In the genomic region with DNA sequence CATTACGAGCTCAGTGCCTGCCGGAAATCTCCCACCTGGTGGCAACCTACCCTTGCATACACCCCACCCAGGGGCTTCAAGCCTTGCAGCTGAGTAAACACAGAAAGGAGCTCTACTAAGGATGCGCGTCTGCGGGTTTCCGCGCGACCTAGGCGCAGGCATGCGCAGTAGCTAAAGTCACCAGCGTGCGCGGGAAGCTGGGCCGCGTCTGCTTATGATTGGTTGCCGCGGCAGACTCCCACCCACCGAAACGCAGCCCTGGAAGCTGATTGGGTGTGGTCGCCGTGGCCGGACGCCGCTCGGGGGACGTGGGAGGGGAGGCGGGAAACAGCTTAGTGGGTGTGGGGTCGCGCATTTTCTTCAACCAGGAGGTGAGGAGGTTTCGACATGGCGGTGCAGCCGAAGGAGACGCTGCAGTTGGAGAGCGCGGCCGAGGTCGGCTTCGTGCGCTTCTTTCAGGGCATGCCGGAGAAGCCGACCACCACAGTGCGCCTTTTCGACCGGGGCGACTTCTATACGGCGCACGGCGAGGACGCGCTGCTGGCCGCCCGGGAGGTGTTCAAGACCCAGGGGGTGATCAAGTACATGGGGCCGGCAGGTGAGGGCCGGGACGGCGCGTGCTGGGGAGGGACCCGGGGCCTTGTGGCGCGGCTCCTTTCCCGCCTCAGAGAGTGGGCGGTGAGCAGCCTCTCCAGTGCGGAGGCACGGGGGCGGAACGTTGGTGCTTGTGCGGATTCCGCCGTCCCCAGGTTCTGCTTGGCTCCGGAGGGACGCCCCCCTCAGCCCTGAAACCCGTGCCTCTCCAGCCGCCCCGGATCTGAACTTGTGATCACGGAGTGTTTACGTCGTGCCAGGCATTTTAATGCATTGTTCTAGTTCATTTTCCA, we compare ENCODE assay signal across 8 cellular contexts. TPM values are rescaled to one million over a fixed set of nuclear protein-coding genes. Genes with fewer than 3 reads are reported as not detected.
A peak's percentile ranks its signal among the peaks of the same experiment; 100 is the strongest.
DNase-seq lines count a peak whose midpoint lies in the region; ATAC-seq and TF ChIP-seq lines count a peak whose summit lies in the region.

Gene MSH2, plus strand, starts transcription at position 352 of the 887 bp plus-strand sequence. Its CDS starts 36 bp downstream, at position 388.

- H3K27me3 ChIP-seq in SJSA1 (replicated peaks) (no peaks in the 10 kb centered on the region), foreskin keratinocyte (no peaks in the 10 kb centered on the region), neural progenitor cell (no peaks in the 10 kb centered on the region), stomach smooth muscle (ENCODE audit: control insufficient read depth in 1 of 2, insufficient read depth in 2 of 2, low read length in 2 of 2) (no peaks in the 10 kb centered on the region)

- H4K20me1 ChIP-seq in neural progenitor cell (ENCODE audit: low read depth), result peaks cover 5% of the 10 kb centered on the region

- peaks cover 12% of the 10 kb centered on the region for H3K4me1 ChIP-seq in SJSA1 (replicated peaks)
- H3K4me1 ChIP-seq in foreskin keratinocyte, result peaks cover 11% of the 10 kb centered on the region
- peaks cover 4% of the 10 kb centered on the region for H3K4me1 ChIP-seq in neural progenitor cell
- H3K4me1 ChIP-seq in stomach smooth muscle (ENCODE audit: control insufficient read depth, insufficient read depth, low read length), result peaks cover 13% of the 10 kb centered on the region

- H3K4me3 ChIP-seq in SJSA1, result peak within 1 kb of the TSS; percentile 67
- peak within 1 kb of the TSS; percentile 69 for H3K4me3 ChIP-seq in neural progenitor cell
- peak within 1 kb of the TSS; percentile 75 to 95 for H3K4me3 ChIP-seq in stomach smooth muscle (ENCODE audit: low read length in 2 of 2)

- POLR2A ChIA-PET in HEK293T (lab: Yijun Ruan, JAX), result interaction anchor here (0.7 to 2.2 kb wide), 14 partner anchors 8 to 380 kb away, joined by 3 to 13 read pairs (median 4); partner anchors contain the start of gene MSH6

- peak within 1 kb of the TSS; percentile 96 for H3K27ac Mint-ChIP-seq in neural progenitor cell

- ATAC-seq in foreskin keratinocyte, result peak; percentile 86

- TF ChIP-seq CTCF in foreskin keratinocyte (conservative IDR thresholded peaks at IDR 0.05) (no peak), neural progenitor cell (IDR thresholded peaks at IDR 0.05) (no peak)

- H3K36me3 Mint-ChIP-seq in neural progenitor cell, result peaks cover 28% of the 10 kb centered on the region

- H3K9me3 Mint-ChIP-seq in neural progenitor cell, result peaks cover 20% of the 10 kb centered on the region

- H3K27me3 Mint-ChIP-seq in neural progenitor cell (ENCODE audit: insufficient read depth, low read depth), result peaks cover 13% of the 10 kb centered on the region

- peaks cover 13% of the 10 kb centered on the region for H3K36me3 ChIP-seq in SJSA1
- H3K36me3 ChIP-seq in neural progenitor cell, result peaks cover 8% of the 10 kb centered on the region
- no peaks in the 10 kb centered on the region for H3K36me3 ChIP-seq in stomach smooth muscle (ENCODE audit: control insufficient read depth in 2 of 2, insufficient read depth in 2 of 2, low read length in 2 of 2)

- peak within 1 kb of the TSS; percentile 86 for H2AFZ ChIP-seq in neural progenitor cell (replicated peaks)

- peaks cover 51% of the 10 kb centered on the region for H3K79me2 ChIP-seq in neural progenitor cell (ENCODE audit: low read depth)

- peak within 1 kb of the TSS; percentile 98 for H3K4me3 Mint-ChIP-seq in neural progenitor cell

- H3K4me1 Mint-ChIP-seq in neural progenitor cell, result peaks cover 24% of the 10 kb centered on the region

- CTCF ChIA-PET in HEK293T (lab: Yijun Ruan, JAX), result interaction anchor here (0.6 to 1.4 kb wide), 5 partner anchors 12 to 68 kb away, joined by 3 to 7 read pairs (median 4); no protein-coding TSS in a partner anchor

- H3K9ac ChIP-seq in neural progenitor cell (peak within 1 kb of the TSS; percentile 4), stomach smooth muscle (ENCODE audit: low read length in 2 of 2) (peak within 1 kb of the TSS; percentile 57 to 64)

- peaks cover 14% of the 10 kb centered on the region for H3F3A ChIP-seq in neural progenitor cell (ENCODE audit: low read depth)

- DNase-seq in GF-D8 (lab: John Stamatoyannopoulos, UW) (peak; percentile 83), HEK293T (ENCODE audit: extremely low spot score) (peak; percentile 98), MV-4-11 (lab: John Stamatoyannopoulos, UW) (peak; percentile 91), SJSA1 (ENCODE audit: low read depth in 1 of 2, low spot score in 2 of 2) (peak; percentile 89 to 93), foreskin keratinocyte (peak; percentile 49 to 73), neural progenitor cell (ENCODE audit: low spot score) (peak; percentile 95)
- DNase-seq in activated gamma-delta T cell treated with anti-CD3 and anti-CD28 coated beads, Interleukin-2, amount 50 U/mL, for 16 hours (ENCODE audit: low read depth), result peak; percentile 86

- H3K27ac ChIP-seq in SJSA1 (peak within 1 kb of the TSS; percentile 46), foreskin keratinocyte (peak within 1 kb of the TSS; percentile 54), neural progenitor cell (no peak within 1 kb of the TSS), stomach smooth muscle (ENCODE audit: low read length) (peak within 1 kb of the TSS; percentile 18)

- H3K9me3 ChIP-seq in SJSA1 (replicated peaks), result no peaks in the 10 kb centered on the region
- H3K9me3 ChIP-seq in neural progenitor cell (ENCODE audit: low read depth), result no peaks in the 10 kb centered on the region
- H3K9me3 ChIP-seq in stomach smooth muscle (ENCODE audit: control insufficient read depth in 2 of 2, low read length in 2 of 2), result no peaks in the 10 kb centered on the region

- H3K4me2 ChIP-seq in neural progenitor cell, result peak within 1 kb of the TSS; percentile 84

TF ChIP-seq in HEK293T, 16 proteins besides CTCF, POLR2A, EP300 and RAD21:
- TF ChIP-seq FOXK2 (IDR thresholded peaks at IDR 0.05), result no peak
- TF ChIP-seq FOXA1 (IDR thresholded peaks at IDR 0.05), result peak; percentile 44; the same call in 1 of the 2 replicates
- TF ChIP-seq BHLHE40 (IDR thresholded peaks at IDR 0.05; ENCODE audit: borderline replicate concordance), result no peak
- no peak for TF ChIP-seq NFRKB (IDR thresholded peaks at IDR 0.05)
- TF ChIP-seq ELF4 (IDR thresholded peaks at IDR 0.05), result no peak
- peak; percentile 27; the same call in 1 of the 2 replicates for TF ChIP-seq CTBP1 (IDR thresholded peaks at IDR 0.05; ENCODE audit: borderline replicate concordance)
- peak; percentile 97 for TF ChIP-seq L3MBTL2 (conservative IDR thresholded peaks at IDR 0.05)
- TF ChIP-seq ZNF384 (IDR thresholded peaks at IDR 0.05), result 0 out of 2 replicates have a peak, but pooled peaks have one; percentile 42
- peak; percentile 94 for TF ChIP-seq PKNOX1 (IDR thresholded peaks at IDR 0.05)

RNA-seq across cellular contexts. Expression of gene MSH2, which starts in this region (rescaled TPM):
- total RNA-seq in SJSA1 (2014; rRNA removed; shearing (Covaris generic)), result 44.8 and 50.4 TPM in 2 replicates
- 32.6 and 38.3 TPM in 2 replicates for total RNA-seq in foreskin keratinocyte
- polyA plus RNA-seq in foreskin keratinocyte, result 12.9 and 18.8 TPM in 2 replicates
- 92.6 and 134 TPM in 2 replicates for total RNA-seq in neural progenitor cell (ENCODE audit: low replicate concordance)
